ENCODE assay signal across 13 cellular contexts in genomic region chr4:83234902-83235644, GRCh38. TPM values are rescaled to one million over a fixed set of nuclear protein-coding genes. Genes with fewer than 3 reads are reported as not detected.
DNase-seq lines count a peak whose midpoint lies in the region; ATAC-seq, FAIRE-seq and TF ChIP-seq lines count a peak whose summit lies in the region.
"Had no signal": no experiment of that assay in that cellular context is flagged by ENCODE, and none has a peak within 500 bp of the region (broad histone marks: within the 10 kb centered on the region; RNA-seq: fewer than 3 reads in every experiment).

No MANE protein-coding gene starts in this region.

- no peak for DNase-seq in activated T-cell treated with anti-CD3 and anti-CD28 coated beads, Interleukin-2, amount 50 U/mL, for 24 hours
- DNase-seq in activated T-cell treated with anti-CD3 and anti-CD28 coated beads, Interleukin-2, amount 50 U/mL, for 48 hours, result no peak
- peak; percentile 34 for DNase-seq in OCI-LY7 (ENCODE audit: low spot score)
- DNase-seq in K562 (ENCODE audit: extremely low read depth in 1 of 4, low spot score in 3 of 4), result no peak
- no peak for DNase-seq in stimulated activated naive B cell treated with anti-CD40 and anti-IgM and Interleukin-4, amounts not matched to agents 10 μg/mL and 1 μg/mL and 100 μg/mL, for 72 hours
- DNase-seq in central memory CD4-positive, alpha-beta T cell, result no peak
- DNase-seq in urothelium cell line (ENCODE audit: low spot score), result no peak
- DNase-seq in KG1 (lab: John Stamatoyannopoulos, UW), result no peak
- DNase-seq: activated gamma-delta T cell, GOT3, mesenchymal stem cell, MV-4-11 had no signal

- H3K27ac ChIP-seq in OCI-LY7 (ENCODE audit: low read depth, low read length, poor library complexity, severe bottlenecking) (no peak overlapping the region), K562 (ENCODE audit: extremely low read depth, low read depth, low read length) (no peak overlapping the region)

- H3K9me1 ChIP-seq in K562 (ENCODE audit: control insufficient read depth, insufficient read depth, low read length), result no peaks in the 10 kb centered on the region

- no peak overlapping the region for H3K4me3 ChIP-seq in OCI-LY7 (ENCODE audit: low read depth, low read length, poor library complexity, severe bottlenecking)
- no peak overlapping the region for H3K4me3 ChIP-seq in K562

- H3K27me3 ChIP-seq in K562 (ENCODE audit: control insufficient read depth in 2 of 2, insufficient read depth in 2 of 2, low read length in 2 of 2), result no peaks in the 10 kb centered on the region

- no peak overlapping the region for H3K9ac ChIP-seq in K562 (ENCODE audit: insufficient read depth in 1 of 2, low read depth in 2 of 2, low read length in 2 of 2)

- no peak for TF ChIP-seq RAD21 in K562 (CRISPR knock-in tag; conservative IDR thresholded peaks at IDR 0.05 in 1 of 2, IDR thresholded peaks at IDR 0.05 in 1 of 2)

- peaks cover 16% of the 10 kb centered on the region for H3K27me3 Mint-ChIP-seq in activated T-cell treated with anti-CD3 and anti-CD28 coated beads, Interleukin-2, amount 50 U/mL, for 24 hours
- H3K27me3 Mint-ChIP-seq in stimulated activated naive B cell treated with anti-CD40 and anti-IgM and Interleukin-4, amounts not matched to agents 10 μg/mL and 1 μg/mL and 100 μg/mL, for 72 hours, result no peaks in the 10 kb centered on the region

- BruUV-seq in OCI-LY7 (replicated peaks; lab: Mats Ljungman, UMichigan), result no TSS peak
- no TSS peak for BruUV-seq in K562 (replicated peaks; lab: Mats Ljungman, UMichigan)

- no peaks in the 10 kb centered on the region for H3K9me2 ChIP-seq in OCI-LY7 (ENCODE audit: insufficient read depth, low read length)

- H2AFZ ChIP-seq in OCI-LY7 (ENCODE audit: low read length) (peak overlapping the region; percentile 58; the same call in 1 of the 2 replicates), K562 (ENCODE audit: low read depth, low read length) (no peak overlapping the region)

- TF ChIP-seq POLR2A in K562 (conservative IDR thresholded peaks at IDR 0.05), result no peak

- H3K4me2 ChIP-seq in OCI-LY7 (ENCODE audit: low read length) (peak overlapping the region; percentile 6; the same call in 1 of the 2 replicates), K562 (ENCODE audit: insufficient read depth, low read length) (no peak overlapping the region)

- FAIRE-seq in K562 (lab: Jason Lieb, UNC) (no peak), urothelium cell line (lab: Jason Lieb, UNC) (no peak)
- FAIRE-seq: HepG2 had no signal

- TF ChIP-seq EP300 in K562 (IDR thresholded peaks at IDR 0.05; ENCODE audit: low read length), result no peak

- no peaks in the 10 kb centered on the region for H3K9me3 Mint-ChIP-seq in activated T-cell treated with anti-CD3 and anti-CD28 coated beads, Interleukin-2, amount 50 U/mL, for 24 hours
- peaks cover 0 to 1% of the 10 kb centered on the region in 2 donors for H3K9me3 Mint-ChIP-seq in stimulated activated naive B cell treated with anti-CD40 and anti-IgM and Interleukin-4, amounts not matched to agents 10 μg/mL and 1 μg/mL and 100 μg/mL, for 72 hours

- CTCF ChIA-PET in OCI-LY7 (lab: Charles Lee; ENCODE audit: unreplicated experiment) (interaction anchor here (1.0 to 1.5 kb wide), 2 partner anchors 13 to 17 kb away, joined by 3 read pairs; no protein-coding TSS in a partner anchor), K562 (lab: Yijun Ruan, JAX; ENCODE audit: low intra/inter-chr PET ratio) (no interaction called here)

- 19% methylated on average over 4 of the region's 4 CpGs for WGBS in K562 (ENCODE audit: insufficient coverage, low coverage, missing lambda C conversion rate)

- POLR2A ChIA-PET in OCI-LY7 (lab: Charles Lee), result interaction anchor here (0.5 kb wide), 1 partner anchor 406 kb away, joined by 6 read pairs; no protein-coding TSS in a partner anchor
- POLR2A ChIA-PET in K562 (lab: Yijun Ruan, JAX), result no interaction called here

- in situ Hi-C loops in K562 (cut with MboI), result no loop called here

- peak overlapping the region; percentile 53 for H3K4me3 Mint-ChIP-seq in activated T-cell treated with anti-CD3 and anti-CD28 coated beads, Interleukin-2, amount 50 U/mL, for 24 hours
- H3K4me3 Mint-ChIP-seq in stimulated activated naive B cell treated with anti-CD40 and anti-IgM and Interleukin-4, amounts not matched to agents 10 μg/mL and 1 μg/mL and 100 μg/mL, for 72 hours, result peak overlapping the region; percentile 41 to 53

- TF ChIP-seq CTCF in OCI-LY7 (conservative IDR thresholded peaks at IDR 0.05; ENCODE audit: low read length) (no peak), K562 (IDR thresholded peaks at IDR 0.05 in 2 of 3, conservative IDR thresholded peaks at IDR 0.05 in 1 of 3; ENCODE audit: insufficient read depth in 2 of 3, low read depth in 1 of 3, low read length in 3 of 3) (no peak)

- no peaks in the 10 kb centered on the region for H3K36me3 ChIP-seq in OCI-LY7 (ENCODE audit: insufficient read depth, low read length)
- no peaks in the 10 kb centered on the region for H3K36me3 ChIP-seq in K562 (ENCODE audit: control insufficient read depth, insufficient read depth, low read length)

- H4K20me1 ChIP-seq in OCI-LY7 (ENCODE audit: insufficient read depth, low read length), result no peaks in the 10 kb centered on the region
- H4K20me1 ChIP-seq in K562 (replicated peaks; ENCODE audit: control insufficient read depth, insufficient read depth, low read length), result no peaks in the 10 kb centered on the region

- peak overlapping the region; percentile 90 for H3K27ac Mint-ChIP-seq in activated T-cell treated with anti-CD3 and anti-CD28 coated beads, Interleukin-2, amount 50 U/mL, for 24 hours
- H3K27ac Mint-ChIP-seq in stimulated activated naive B cell treated with anti-CD40 and anti-IgM and Interleukin-4, amounts not matched to agents 10 μg/mL and 1 μg/mL and 100 μg/mL, for 72 hours, result peak overlapping the region; percentile 47

- H3K36me3 Mint-ChIP-seq in activated T-cell treated with anti-CD3 and anti-CD28 coated beads, Interleukin-2, amount 50 U/mL, for 24 hours (ENCODE audit: low read depth), result no peaks in the 10 kb centered on the region
- peaks cover 0 to 9% of the 10 kb centered on the region in 2 donors for H3K36me3 Mint-ChIP-seq in stimulated activated naive B cell treated with anti-CD40 and anti-IgM and Interleukin-4, amounts not matched to agents 10 μg/mL and 1 μg/mL and 100 μg/mL, for 72 hours

- peaks cover 50% of the 10 kb centered on the region for H3K4me1 Mint-ChIP-seq in activated T-cell treated with anti-CD3 and anti-CD28 coated beads, Interleukin-2, amount 50 U/mL, for 24 hours (ENCODE audit: low read depth)
- peaks cover 29 to 56% of the 10 kb centered on the region in 2 donors for H3K4me1 Mint-ChIP-seq in stimulated activated naive B cell treated with anti-CD40 and anti-IgM and Interleukin-4, amounts not matched to agents 10 μg/mL and 1 μg/mL and 100 μg/mL, for 72 hours

- intact Hi-C loops in OCI-LY7 (cut with micrococcal nuclease; ENCODE audit: unreplicated experiment) (no loop called here), K562 (cut with micrococcal nuclease) (no loop called here)

- H3K4me1 ChIP-seq in OCI-LY7 (ENCODE audit: insufficient read depth, low read length, poor library complexity, severe bottlenecking) (peaks cover 77% of the 10 kb centered on the region), K562 (replicated peaks in 1 of 2; ENCODE audit: control insufficient read depth in 2 of 2, insufficient read depth in 2 of 2, low read length in 2 of 2) (peaks cover 0 to 7% of the 10 kb centered on the region in 2 experiments; a peak in 2 of 5 replicates)

- H3K79me2 ChIP-seq in OCI-LY7 (ENCODE audit: insufficient read depth, low read depth, low read length) (no peaks in the 10 kb centered on the region), K562 (ENCODE audit: control insufficient read depth, insufficient read depth, low read length) (no peaks in the 10 kb centered on the region)

- H3K9me3 ChIP-seq in OCI-LY7 (ENCODE audit: low read length) (no peaks in the 10 kb centered on the region), K562 (replicated peaks; ENCODE audit: control insufficient read depth, insufficient read depth, low read depth, low read length) (no peaks in the 10 kb centered on the region)

- no peak for ATAC-seq in K562
- ATAC-seq in stimulated activated naive B cell treated with anti-CD40 and anti-IgM and Interleukin-4, amounts not matched to agents 10 μg/mL and 1 μg/mL and 100 μg/mL, for 72 hours (replicated peaks), result no peak
- ATAC-seq: HepG2 had no signal

TF ChIP-seq in K562, 482 proteins besides CTCF, POLR2A, EP300 and RAD21 (continues in another document):
- TF ChIP-seq NR2C1 (IDR thresholded peaks at IDR 0.05) (no peak), NR2C1 (tag; IDR thresholded peaks at IDR 0.05) (0 out of 2 replicates have a peak, but pooled peaks have one; percentile 33), SIN3B (IDR thresholded peaks at IDR 0.05; ENCODE audit: low read depth) (no peak), FOXP1 (CRISPR knock-in tag; IDR thresholded peaks at IDR 0.05) (no peak)

RNA-seq across cellular contexts. Expression of gene COQ2, which starts 49.5 kb away (rescaled TPM):
- total RNA-seq in OCI-LY7 (2014; rRNA removed; shearing (Covaris generic)), result 12.1 and 12.8 TPM in 2 replicates
- total RNA-seq in OCI-LY7 (2022) (14.4 and 17.9 TPM in 2 replicates), K562 (2014; rRNA removed) (8.5 and 10.4 TPM in 2 replicates), K562 (2014; rRNA removed; fragmentation: Illumina TruSeq; extraction: Trizol) (11.8 and 13.6 TPM in 2 replicates), K562 (2015; rRNA removed; fragmentation: Illumina TruSeq; extraction: Trizol) (11.9 TPM in 2 replicates), K562 (2021) (11.1 and 11.6 TPM in 2 replicates)
- 13.2 and 17.0 TPM in 2 replicates for total RNA-seq in K562 (2011; cell fraction: chromatin; rRNA removed; ENCODE audit: low replicate concordance)
- 10.5 and 11.4 TPM in 2 replicates for total RNA-seq in K562 (2011; cell fraction: nucleolus; rRNA removed)
- 15.1 and 18.4 TPM in 2 replicates for total RNA-seq in K562 (2011; cell fraction: nucleoplasm; rRNA removed)
- polyA plus RNA-seq in K562 (2011; rRNA removed) (8.9 and 13.5 TPM in 2 replicates), K562 (2014; fragmentation: Illumina TruSeq; extraction: Trizol) (11.4 and 13.4 TPM in 2 replicates), K562 (2014; fragmentation: Nextera tagmentation; extraction: Ambion mirVana) (1 to 10 TPM; 1.9 to 2.9 TPM), K562 (2014; rRNA removed) (12.9 and 13.2 TPM in 2 replicates)
- 8.6 and 10.7 TPM in 2 replicates for polyA plus RNA-seq in K562 (2011; cell fraction: cytosol; rRNA removed)
- 5.1 and 5.7 TPM in 2 replicates for polyA plus RNA-seq in K562 (2011; cell fraction: nucleus; rRNA removed)
- polyA plus RNA-seq in K562 (2012), result 6.8 and 7.5 TPM in 2 replicates
- 11.6 and 13.2 TPM in 2 replicates for polyA minus RNA-seq in K562 (2011; rRNA and poly(A)+ RNA removed)
- 4.0 and 4.3 TPM in 2 replicates for polyA minus RNA-seq in K562 (2011; cell fraction: cytosol; rRNA and poly(A)+ RNA removed)
- 7.6 and 7.8 TPM in 2 replicates for polyA minus RNA-seq in K562 (2011; cell fraction: nucleus; rRNA and poly(A)+ RNA removed)
